In genomic region chr7:121393005-121393366, GRCh38 we compare ENCODE assay signal across 27 cellular contexts.
"Had no signal": no experiment of that assay in that cellular context is flagged by ENCODE, and none has a peak within 500 bp of the region (broad histone marks: within the 10 kb centered on the region; RNA-seq: fewer than 3 reads in every experiment).

No MANE protein-coding gene starts in this region.

- H3K27me3 ChIP-seq: esophagus muscularis mucosa, gastroesophageal sphincter, heart left ventricle, testis, upper lobe of right lung had no signal

- H3K27ac ChIP-seq: esophagus muscularis mucosa, gastroesophageal sphincter, heart left ventricle, testis, upper lobe of right lung had no signal

- H3K9me3 ChIP-seq: esophagus muscularis mucosa, gastroesophageal sphincter, mucosa of descending colon, SK-N-SH, testis, upper lobe of right lung had no signal

- H3K4me1 ChIP-seq: testis had no signal

- H3K36me3 ChIP-seq: esophagus muscularis mucosa, gastroesophageal sphincter, heart left ventricle, upper lobe of right lung had no signal

- H3K4me3 Mint-ChIP-seq: activated CD4-positive, alpha-beta T cell treated with anti-CD3 and anti-CD28 coated beads, Interleukin-2, amount 10 ng/mL, durations not matched to agents 7 days and 5 days; activated CD8-positive, alpha-beta T cell treated with anti-CD3 and anti-CD28 coated beads, Interleukin-2, amount 10 ng/mL, durations not matched to agents 7 days and 5 days; activated naive CD4-positive, alpha-beta T cell treated with anti-CD3 and anti-CD28 coated beads, Interleukin-2, amount 50 U/mL, for 24 hours had no signal

- H3K27ac Mint-ChIP-seq: activated CD4-positive, alpha-beta T cell treated with anti-CD3 and anti-CD28 coated beads, Interleukin-2, amount 10 ng/mL, durations not matched to agents 7 days and 5 days; activated CD8-positive, alpha-beta T cell treated with anti-CD3 and anti-CD28 coated beads, Interleukin-2, amount 10 ng/mL, durations not matched to agents 7 days and 5 days; activated naive CD4-positive, alpha-beta T cell treated with anti-CD3 and anti-CD28 coated beads, Interleukin-2, amount 50 U/mL, for 24 hours had no signal

- H3K9ac ChIP-seq: SK-N-SH had no signal

- ATAC-seq: activated CD8-positive, alpha-beta T cell treated with anti-CD3 and anti-CD28 coated beads, Interleukin-2, amount 10 ng/mL, durations not matched to agents 7 days and 5 days; gastroesophageal sphincter; heart left ventricle; left ventricle myocardium superior; mucosa of descending colon; naive thymus-derived CD4-positive, alpha-beta T cell; upper lobe of right lung had no signal

- DNase-seq: activated CD4-positive, alpha-beta T cell treated with anti-CD3 and anti-CD28 coated beads, Interleukin-2, amount 10 ng/mL, durations not matched to agents 7 days and 5 days; activated CD4-positive, CD25-positive, alpha-beta regulatory T cell; activated CD8-positive, alpha-beta memory T cell treated with anti-CD3 and anti-CD28 coated beads, Interleukin-2, amount 50 U/mL, for 48 hours; activated CD8-positive, alpha-beta T cell treated with anti-CD3 and anti-CD28 coated beads, Interleukin-2, amount 10 ng/mL, durations not matched to agents 7 days and 5 days; activated gamma-delta T cell; activated T-cell treated with anti-CD3 and anti-CD28 coated beads, Interleukin-2, amount 50 U/mL, for 48 hours; cerebellar nuclear complex; cortex of kidney; effector CD4-positive, alpha-beta T cell; heart left ventricle; kidney glomerular epithelial cell; left ventricle myocardium superior; mesenchymal stem cell; mucosa of descending colon; naive thymus-derived CD4-positive, alpha-beta T cell; occipital lobe; retina; SK-N-SH; stimulated activated CD4-positive, alpha-beta T cell treated with anti-CD3 and anti-CD28 coated beads, Interleukin-12 subunit alpha, Interleukin-12 subunit beta, amount 100 ng/mL, for 4 hours; stimulated activated CD4-positive, alpha-beta T cell treated with anti-CD3 and anti-CD28 coated beads, Interleukin-1b, Interleukin-23, amount 100 ng/mL, for 48 hours; stimulated activated CD8-positive, alpha-beta memory T cell treated with anti-CD3 and anti-CD28 coated beads, Interleukin-4, amount 100 ng/mL, for 48 hours; T-helper 9 cell; testis; upper lobe of right lung had no signal

- H3K9me3 Mint-ChIP-seq: activated CD4-positive, alpha-beta T cell treated with anti-CD3 and anti-CD28 coated beads, Interleukin-2, amount 10 ng/mL, durations not matched to agents 7 days and 5 days; activated naive CD4-positive, alpha-beta T cell treated with anti-CD3 and anti-CD28 coated beads, Interleukin-2, amount 50 U/mL, for 24 hours had no signal

- H3K27me3 Mint-ChIP-seq: activated CD4-positive, alpha-beta T cell treated with anti-CD3 and anti-CD28 coated beads, Interleukin-2, amount 10 ng/mL, durations not matched to agents 7 days and 5 days; activated naive CD4-positive, alpha-beta T cell treated with anti-CD3 and anti-CD28 coated beads, Interleukin-2, amount 50 U/mL, for 24 hours; naive thymus-derived CD4-positive, alpha-beta T cell had no signal

- H3K4me3 ChIP-seq: esophagus muscularis mucosa, gastroesophageal sphincter, heart left ventricle, mucosa of descending colon, testis, upper lobe of right lung had no signal
